In genomic region chr7:130959743-130960207, GRCh38 we compare ENCODE assay signal across 8 cellular contexts.
DNase-seq lines count a peak whose midpoint lies in the region; ATAC-seq, FAIRE-seq and TF ChIP-seq lines count a peak whose summit lies in the region.

No MANE protein-coding gene starts in this region.

- no peaks in the 10 kb centered on the region for H3K79me2 ChIP-seq in endothelial cell of umbilical vein (ENCODE audit: control insufficient read depth, insufficient read depth, low read length)

- TSS peak; percentile 62 for BruUV-seq in endothelial cell of umbilical vein (replicated peaks; lab: Mats Ljungman, UMichigan)

- dilution Hi-C loops in endothelial cell of umbilical vein (cut with MboI; ENCODE audit: extremely low pct_ligation_motif_present, low sequenced_read_pairs), result no loop called here

- FAIRE-seq in endothelial cell of umbilical vein (lab: Jason Lieb, UNC) (no peak), small intestine (lab: Jason Lieb, UNC) (no peak)

- peak; percentile 65 for TF ChIP-seq CTCF in AG09319 (IDR thresholded peaks at IDR 0.05; ENCODE audit: low read depth, low read length)
- peak in 1 of 2 donors; percentile 22 for TF ChIP-seq CTCF in endothelial cell of umbilical vein (IDR thresholded peaks at IDR 0.05; ENCODE audit: extremely low read depth in 1 of 2, insufficient read depth in 1 of 2, low read depth in 1 of 2, low read length in 2 of 2)
- TF ChIP-seq CTCF in spleen (IDR thresholded peaks at IDR 0.05 in 8 of 11, conservative IDR thresholded peaks at IDR 0.05 in 3 of 11), result peak in 8 of 11 experiments; percentile 17 to 43 (median 28)
- TF ChIP-seq CTCF in ascending aorta (IDR thresholded peaks at IDR 0.05), result peak in 1 of 3 experiments; percentile 11

- TF ChIP-seq POLR2A in endothelial cell of umbilical vein (IDR thresholded peaks at IDR 0.05; ENCODE audit: low read depth, low read length) (no peak), spleen (IDR thresholded peaks at IDR 0.05) (no peak)

- intact Hi-C loops in endothelial cell of umbilical vein (cut with micrococcal nuclease) (loop anchor here (1.0 kb wide), 1 partner anchor 46 kb away; no protein-coding TSS in a partner anchor), spleen (cut with DNase I; ENCODE audit: low total_unique reads) (loop anchor here (10.0 kb wide), 1 partner anchor 55 kb away; no protein-coding TSS in a partner anchor), ascending aorta (cut with DNase I) (no loop called here)

- 58 to 76% (median 63%) methylated on average over 9 of the region's 9 CpGs for WGBS in spleen, 5 donors
- WGBS in small intestine, 3 donors, result 68 to 79% (median 74%) methylated on average over 9 of the region's 9 CpGs

- CTCF ChIA-PET in endothelial cell of umbilical vein (lab: Charles Lee), result interaction anchor here (0.7 to 5.9 kb wide), 16 partner anchors 10 to 81 kb away, joined by 3 to 37 read pairs (median 4); no protein-coding TSS in a partner anchor

- no peaks in the 10 kb centered on the region for H3K9me1 ChIP-seq in endothelial cell of umbilical vein (replicated peaks; ENCODE audit: control insufficient read depth, extremely low read depth, insufficient read depth, low read length)

- POLR2A ChIA-PET in endothelial cell of umbilical vein (lab: Charles Lee), result interaction anchor here (0.6 to 1.3 kb wide), 2 partner anchors 47 to 70 kb away, joined by 3 to 5 read pairs; no protein-coding TSS in a partner anchor

- peak overlapping the region; percentile 32 for H3K9ac ChIP-seq in endothelial cell of umbilical vein (replicated peaks; ENCODE audit: extremely low read depth, insufficient read depth, low read length)

- H3K4me1 ChIP-seq in endothelial cell of umbilical vein (ENCODE audit: control insufficient read depth, extremely low read depth, insufficient read depth, low read length), result peaks cover 21% of the 10 kb centered on the region
- H3K4me1 ChIP-seq in spleen, result peaks cover 58 to 100% (median 95%) of the 10 kb centered on the region in 6 donors
- H3K4me1 ChIP-seq in small intestine (ENCODE audit: control insufficient read depth in 2 of 2, insufficient read depth in 1 of 2, low read depth in 1 of 2, low read length in 1 of 2), result peaks cover 0 to 9% of the 10 kb centered on the region in 2 donors
- H3K4me1 ChIP-seq in ascending aorta, result peaks cover 9 to 19% of the 10 kb centered on the region in 2 donors

- no peaks in the 10 kb centered on the region for H4K20me1 ChIP-seq in endothelial cell of umbilical vein (replicated peaks; ENCODE audit: control insufficient read depth, extremely low read depth, insufficient read depth, low read length)

- no peak overlapping the region for H2AFZ ChIP-seq in endothelial cell of umbilical vein (ENCODE audit: low read depth, low read length)

- no peaks in the 10 kb centered on the region for H3K36me3 ChIP-seq in endothelial cell of umbilical vein (ENCODE audit: control insufficient read depth in 2 of 2, extremely low read depth in 1 of 2, insufficient read depth in 2 of 2, low read length in 2 of 2)
- peaks cover 0 to 41% (median 0%) of the 10 kb centered on the region in 6 donors for H3K36me3 ChIP-seq in spleen
- H3K36me3 ChIP-seq in small intestine (ENCODE audit: control insufficient read depth in 2 of 2, insufficient read depth in 2 of 2, low read length in 2 of 2), result no peaks in the 10 kb centered on the region
- peaks cover 0 to 32% of the 10 kb centered on the region in 2 donors for H3K36me3 ChIP-seq in ascending aorta

- no peaks in the 10 kb centered on the region for H3K9me3 ChIP-seq in endothelial cell of umbilical vein (replicated peaks; ENCODE audit: control insufficient read depth, insufficient read depth, low read length)
- no peaks in the 10 kb centered on the region for H3K9me3 ChIP-seq in spleen
- no peaks in the 10 kb centered on the region for H3K9me3 ChIP-seq in small intestine (ENCODE audit: control insufficient read depth, low read depth)
- no peaks in the 10 kb centered on the region for H3K9me3 ChIP-seq in ascending aorta

- H3K27ac ChIP-seq in endothelial cell of umbilical vein (ENCODE audit: insufficient read depth, low read depth, low read length) (peak overlapping the region; percentile 42), spleen (peak overlapping the region; percentile 55 to 92 (median 88)), small intestine (ENCODE audit: low read depth in 1 of 2, low read length in 1 of 2) (peak overlapping the region in 1 of 2 donors; percentile 75), ascending aorta (peak overlapping the region in 1 of 2 donors; percentile 30)

- DNase-seq in AG09319 (ENCODE audit: extremely low read depth, low read depth) (peak; percentile 64), SIG-M5 treated with dmso at 0.1 percent for 504 hours (lab: John Stamatoyannopoulos, UW; ENCODE audit: unreplicated experiment) (peak; percentile 57), endothelial cell of umbilical vein (ENCODE audit: low read depth, low spot score) (no peak), spleen (no peak), small intestine (no peak), ascending aorta (ENCODE audit: low spot score in 2 of 2) (no peak)

- H3K4me3 ChIP-seq in endothelial cell of umbilical vein (replicated peaks in 1 of 3; ENCODE audit: insufficient read depth in 1 of 3, low read depth in 1 of 3, low read length in 3 of 3) (no peak overlapping the region), spleen (peak overlapping the region in 5 of 8 donors; percentile 14 to 58 (median 31)), small intestine (ENCODE audit: low read depth in 1 of 2, low read length in 2 of 2) (no peak overlapping the region), ascending aorta (no peak overlapping the region)

- peak overlapping the region; percentile 46 for H3K4me2 ChIP-seq in endothelial cell of umbilical vein (ENCODE audit: insufficient read depth, low read length)

- ATAC-seq in GM21447 (IDR thresholded peaks at IDR 0.05; ENCODE audit: unreplicated experiment) (peak; percentile 30), GM21515 (IDR thresholded peaks at IDR 0.05; ENCODE audit: unreplicated experiment) (no peak)

- H3K27me3 ChIP-seq in endothelial cell of umbilical vein (ENCODE audit: control insufficient read depth in 2 of 2, insufficient read depth in 2 of 2, low read length in 2 of 2) (no peaks in the 10 kb centered on the region), spleen (replicated peaks in 1 of 7) (no peaks in the 10 kb centered on the region), small intestine (ENCODE audit: control insufficient read depth in 2 of 2, insufficient read depth in 2 of 2, low read length in 2 of 2) (no peaks in the 10 kb centered on the region), ascending aorta (no peaks in the 10 kb centered on the region)

TF ChIP-seq in endothelial cell of umbilical vein, 7 proteins besides CTCF, POLR2A, EP300 and RAD21:
- TF ChIP-seq EZH2 (IDR thresholded peaks at IDR 0.05; ENCODE audit: borderline replicate concordance, low read depth, low read length, severe bottlenecking) (no peak), FOS (IDR thresholded peaks at IDR 0.05; ENCODE audit: borderline replicate concordance, insufficient read depth, low read length) (no peak), MYC (IDR thresholded peaks at IDR 0.05; ENCODE audit: low read depth, low read length) (no peak), JUN (IDR thresholded peaks at IDR 0.05; ENCODE audit: borderline replicate concordance, insufficient read depth, insufficient read length, low read depth) (no peak), MAX (IDR thresholded peaks at IDR 0.05; ENCODE audit: insufficient read depth, insufficient read length) (no peak), POLR2AphosphoS5 (IDR thresholded peaks at IDR 0.05; ENCODE audit: insufficient read depth, low read depth, low read length) (no peak), GATA2 (IDR thresholded peaks at IDR 0.05; ENCODE audit: insufficient read depth, insufficient read length, low read depth, low read length) (no peak)

Comparison
In these comparisons a context has a peak if more than half of its experiments do, and no peak if none do; other contexts are left out.
1. DNase-seq: peak in AG09319 (single experiment) and SIG-M5 treated with dmso at 0.1 percent for 504 hours (single experiment); none in endothelial cell of umbilical vein (single experiment), spleen (single experiment), small intestine (single experiment) and ascending aorta (0 of 2).
2. H3K4me3 ChIP-seq: peak in spleen (5 of 8); none in endothelial cell of umbilical vein (0 of 3), small intestine (0 of 2) and ascending aorta (0 of 2).